In genomic region chr17:60677308-60678117, GRCh38 we compare ENCODE assay signal across 8 cellular contexts. TPM values are rescaled to one million over a fixed set of nuclear protein-coding genes. Genes with fewer than 3 reads are reported as not detected.
DNase-seq lines count a peak whose midpoint lies in the region; ATAC-seq and TF ChIP-seq lines count a peak whose summit lies in the region.

BCAS3 (plus strand) TSS chr17:60677851.

- H3K4me3 ChIP-seq in AG10803 (ENCODE audit: low read length) (peak within 1 kb of the TSS; percentile 88), kidney epithelial cell (ENCODE audit: low read depth, low read length) (peak within 1 kb of the TSS; percentile 72)

- TF ChIP-seq CTCF in AG10803 (conservative IDR thresholded peaks at IDR 0.05; ENCODE audit: low read length) (no peak), chondrocyte (IDR thresholded peaks at IDR 0.05) (no peak), kidney epithelial cell (IDR thresholded peaks at IDR 0.05; ENCODE audit: insufficient read depth, low read length, poor library complexity, severe bottlenecking) (no peak)

- H3K4me1 Mint-ChIP-seq in chondrocyte (ENCODE audit: low read depth), result peaks cover 21% of the 10 kb centered on the region

- H3K27me3 ChIP-seq in kidney epithelial cell (ENCODE audit: control insufficient read depth, insufficient read depth, low read length), result no peaks in the 10 kb centered on the region

- no peaks in the 10 kb centered on the region for H3K27me3 Mint-ChIP-seq in chondrocyte (ENCODE audit: low read depth)

- no peaks in the 10 kb centered on the region for H3K36me3 ChIP-seq in kidney epithelial cell (ENCODE audit: control insufficient read depth, insufficient read depth, low read length)

- H3K9me3 Mint-ChIP-seq in chondrocyte (ENCODE audit: low read depth), result peaks cover 5% of the 10 kb centered on the region

- peaks cover 3% of the 10 kb centered on the region for H3K36me3 Mint-ChIP-seq in chondrocyte (ENCODE audit: low read depth)

- ATAC-seq in GM19043 (IDR thresholded peaks at IDR 0.05; ENCODE audit: low read depth, unreplicated experiment) (peak; percentile 96), HG03378 (IDR thresholded peaks at IDR 0.05; ENCODE audit: unreplicated experiment) (peak; percentile 97)

- peak within 1 kb of the TSS; percentile 95 for H3K4me3 Mint-ChIP-seq in chondrocyte (ENCODE audit: unreplicated experiment)

- peak within 1 kb of the TSS; percentile 98 for H3K27ac Mint-ChIP-seq in chondrocyte (ENCODE audit: unreplicated experiment)

- DNase-seq in AG10803 (ENCODE audit: low read depth) (peak; percentile 99), NCI-H460 (ENCODE audit: extremely low read depth, low read depth) (peak; percentile 99), chondrocyte (ENCODE audit: low spot score) (peak; percentile 99), kidney epithelial cell (ENCODE audit: low read depth) (peak; percentile 96)
- DNase-seq in activated CD4-positive, CD25-positive, alpha-beta regulatory T cell treated with anti-CD3 and anti-CD28 coated beads, Interleukin-2, amount 50 U/mL, for 72 hours, result peak; percentile 92
- peak; percentile 95 to 96 for DNase-seq in stimulated activated CD4-positive, alpha-beta T cell treated with anti-CD3 and anti-CD28 coated beads, Interleukin-15, amount 100 ng/mL, for 48 hours (ENCODE audit: low read depth in 2 of 2)

RNA-seq across cellular contexts. Expression of gene BCAS3, which starts in this region (rescaled TPM):
- 24.2 and 26.6 TPM in 2 replicates for total RNA-seq in NCI-H460 (2014; rRNA removed; shearing (Covaris generic))
- polyA plus RNA-seq in NCI-H460 (2014; cell fraction: nucleus; rRNA removed), result 9.4 and 11.4 TPM in 2 replicates
- total RNA-seq in chondrocyte, result 22.6 to 31.1 TPM (median 26.4 TPM) in 3 replicates
- total RNA-seq in kidney epithelial cell, result 21.8 and 26.7 TPM in 2 replicates

Comparison
In these comparisons a context has a peak if more than half of its experiments do, and no peak if none do; other contexts are left out.
1. Peak in every context shown above with its lines: DNase-seq, ATAC-seq and H3K4me3 ChIP-seq.